22 cellular contexts compared by ENCODE assay signal in the genomic region with DNA sequence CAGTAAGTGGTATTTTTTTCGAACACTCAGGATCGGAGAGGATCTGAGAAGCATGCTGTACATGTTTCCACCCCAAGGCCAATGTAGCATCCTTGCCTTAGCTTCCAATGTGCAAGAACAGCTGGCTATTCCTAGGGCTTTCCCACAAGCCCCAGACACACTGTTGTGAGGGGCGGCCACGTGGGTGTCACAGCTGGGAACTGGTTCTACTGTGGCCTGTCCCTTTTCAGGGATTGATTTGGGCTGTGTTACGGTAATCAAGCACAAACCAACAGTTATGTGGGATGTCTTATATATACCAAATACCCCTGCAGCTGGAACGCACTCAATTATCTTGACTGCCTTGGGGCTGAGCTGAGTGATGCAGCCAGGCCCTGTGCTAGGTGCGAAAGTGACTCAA.
DNase-seq lines count a peak whose midpoint lies in the region; ATAC-seq and TF ChIP-seq lines count a peak whose summit lies in the region.
"Had no signal": no experiment of that assay in that cellular context is flagged by ENCODE, and none has a peak within 500 bp of the region (broad histone marks: within the 10 kb centered on the region; RNA-seq: fewer than 3 reads in every experiment).

No MANE protein-coding gene starts in this region.

- H3K36me3 Mint-ChIP-seq in IgD-negative memory B cell (peaks cover 2% of the 10 kb centered on the region), T-helper 17 cell (ENCODE audit: low read depth) (no peaks in the 10 kb centered on the region)
- peaks cover 0 to 2% (median under 1%) of the 10 kb centered on the region in 3 donors for H3K36me3 Mint-ChIP-seq in naive thymus-derived CD8-positive, alpha-beta T cell
- H3K36me3 Mint-ChIP-seq: CD14-positive monocyte had no signal

- peak overlapping the region in 2 of 3 donors; percentile 74 to 84 for H3K27ac Mint-ChIP-seq in IgD-negative memory B cell
- H3K27ac Mint-ChIP-seq in T-helper 17 cell = peak overlapping the region; percentile 44
- peak overlapping the region in 6 of 10 donors; percentile 19 to 93 (median 73) for H3K27ac Mint-ChIP-seq in naive thymus-derived CD8-positive, alpha-beta T cell

- TF ChIP-seq CTCF in right lobe of liver (IDR thresholded peaks at IDR 0.05) = no peak

- no peaks in the 10 kb centered on the region for H3K4me1 ChIP-seq in right lobe of liver

- ATAC-seq in T-helper 17 cell (no peak), HG03571 (IDR thresholded peaks at IDR 0.05; ENCODE audit: unreplicated experiment) (no peak), right lobe of liver (no peak)
- ATAC-seq in naive thymus-derived CD8-positive, alpha-beta T cell = no peak
- ATAC-seq in stimulated activated naive CD8-positive, alpha-beta T cell treated with anti-CD3 and anti-CD28 coated beads, Interleukin-15, Interleukin-2, amounts not matched to agents 100 U/mL and 50 U/mL, for 24 hours = no peak
- ATAC-seq: SK-N-SH treated with all-trans-retinoic acid at 6 μM for 48 hours had no signal

- TF ChIP-seq POLR2A in right lobe of liver (IDR thresholded peaks at IDR 0.05) = no peak

- POLR2A ChIA-PET in naive thymus-derived CD8-positive, alpha-beta T cell (lab: Charles Lee) = interaction anchor here (1.2 kb wide), 1 partner anchor 107 kb away, joined by 3 read pairs; no protein-coding TSS in a partner anchor

- H3K27ac ChIP-seq in right lobe of liver = no peak overlapping the region

- no peaks in the 10 kb centered on the region for H3K36me3 ChIP-seq in right lobe of liver
- H3K36me3 ChIP-seq: Peyer's patch had no signal

- peaks cover 3 to 6% (median 4%) of the 10 kb centered on the region in 3 donors for H3K9me3 Mint-ChIP-seq in IgD-negative memory B cell
- peaks cover 0 to 3% (median 0%) of the 10 kb centered on the region in 9 donors for H3K9me3 Mint-ChIP-seq in naive thymus-derived CD8-positive, alpha-beta T cell
- H3K9me3 Mint-ChIP-seq: CD8-positive, alpha-beta memory T cell had no signal

- DNase-seq in T-helper 17 cell (no peak), right lobe of liver (no peak), DMS153 treated with DMSO at 0.1 percent for 48 hours (lab: John Stamatoyannopoulos, UW; ENCODE audit: unreplicated experiment) (no peak)
- no peak for DNase-seq in naive thymus-derived CD8-positive, alpha-beta T cell
- DNase-seq in stimulated activated naive CD8-positive, alpha-beta T cell treated with anti-CD3 and anti-CD28 coated beads, Interleukin-15, Interleukin-2, amounts not matched to agents 100 U/mL and 50 U/mL, for 24 hours = no peak
- DNase-seq: CD8-positive, alpha-beta memory T cell; DMS 273 treated with DMSO at 0.1 percent for 48 hours; DMS79 treated with DMSO at 0.1 percent for 48 hours; H7; KG1; MM.1S; NCI-H1417; NCI-H1694; NCI-H2029 treated with DMSO at 0.1 percent for 48 hours; NCI-H446 treated with DMSO at 0.1 percent for 48 hours; NCI-H526; OCI-M1; Peyer's patch had no signal

- no peak overlapping the region for H3K4me3 Mint-ChIP-seq in IgD-negative memory B cell
- no peak overlapping the region for H3K4me3 Mint-ChIP-seq in T-helper 17 cell
- no peak overlapping the region for H3K4me3 Mint-ChIP-seq in naive thymus-derived CD8-positive, alpha-beta T cell
- H3K4me3 Mint-ChIP-seq: CD14-positive monocyte; CD8-positive, alpha-beta memory T cell had no signal

- WGBS in right lobe of liver (ENCODE audit: insufficient coverage, low coverage, low lambda C conversion rate, missing lambda C conversion rate) = 73% methylated on average over 3 of the region's 7 CpGs

- H3K9me3 ChIP-seq in T-helper 17 cell (ENCODE audit: control insufficient read depth, low read length, poor library complexity, severe bottlenecking) (no peaks in the 10 kb centered on the region), right lobe of liver (no peaks in the 10 kb centered on the region)
- H3K9me3 ChIP-seq: Peyer's patch had no signal

- no peaks in the 10 kb centered on the region for H3K27me3 Mint-ChIP-seq in IgD-negative memory B cell
- no peaks in the 10 kb centered on the region for H3K27me3 Mint-ChIP-seq in T-helper 17 cell
- no peaks in the 10 kb centered on the region for H3K27me3 Mint-ChIP-seq in naive thymus-derived CD8-positive, alpha-beta T cell
- H3K27me3 Mint-ChIP-seq: CD8-positive, alpha-beta memory T cell had no signal

- no peak overlapping the region for H3K4me3 ChIP-seq in right lobe of liver
- H3K4me3 ChIP-seq: Peyer's patch had no signal

- no peaks in the 10 kb centered on the region for H3K27me3 ChIP-seq in right lobe of liver
- H3K27me3 ChIP-seq: Peyer's patch had no signal

- intact Hi-C loops in right lobe of liver (cut with DNase I) = no loop called here

- peaks cover 36 to 62% (median 37%) of the 10 kb centered on the region in 3 donors for H3K4me1 Mint-ChIP-seq in IgD-negative memory B cell
- peaks cover 21% of the 10 kb centered on the region for H3K4me1 Mint-ChIP-seq in T-helper 17 cell
- H3K4me1 Mint-ChIP-seq in naive thymus-derived CD8-positive, alpha-beta T cell = peaks cover 16 to 68% (median 24%) of the 10 kb centered on the region in 4 donors
